ENCODE assay signal across 25 cellular contexts in the genomic region with DNA sequence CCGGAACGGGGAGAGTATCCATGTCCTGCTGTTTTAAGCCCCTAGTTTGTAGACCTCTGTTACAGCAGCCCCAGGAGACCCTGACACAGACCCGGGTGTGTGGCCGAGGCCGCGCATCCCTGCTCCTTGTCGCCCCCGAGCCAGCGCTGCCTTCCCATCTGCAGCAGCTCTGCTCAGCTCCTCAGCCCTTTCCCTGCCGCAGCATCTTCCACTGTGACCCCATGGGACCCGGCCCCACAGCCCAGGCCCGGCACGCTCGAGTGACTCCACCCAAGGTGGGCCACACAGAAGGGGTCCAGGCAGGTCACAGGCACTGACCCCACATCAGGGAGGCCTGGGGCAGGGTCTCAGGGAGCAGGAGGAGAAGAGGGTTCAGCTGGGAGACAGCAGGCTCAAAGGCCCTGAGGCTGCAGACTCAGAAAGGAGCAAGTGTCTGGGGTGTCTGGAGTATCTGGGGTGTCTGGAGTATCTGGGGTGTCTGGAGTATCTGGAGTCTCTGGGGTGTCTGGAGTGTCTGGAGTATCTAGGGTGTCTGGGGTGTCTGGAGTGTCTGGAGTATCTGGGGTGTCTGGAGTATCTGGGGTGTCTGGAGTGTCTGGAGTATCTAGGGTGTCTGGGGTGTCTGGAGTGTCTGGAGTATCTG. TPM values are rescaled to one million over a fixed set of nuclear protein-coding genes. Genes with fewer than 3 reads are reported as not detected.
DNase-seq lines count a peak whose midpoint lies in the region; ATAC-seq and TF ChIP-seq lines count a peak whose summit lies in the region.
"Had no signal": no experiment of that assay in that cellular context is flagged by ENCODE, and none has a peak within 500 bp of the region (broad histone marks: within the 10 kb centered on the region; RNA-seq: fewer than 3 reads in every experiment).

No MANE protein-coding gene starts in this region.

- no peaks in the 10 kb centered on the region for H3K36me3 ChIP-seq in BLaER1 treated with 17β-estradiol and CSF1 and Interleukin-3, amounts not matched to agents 10 nM and 100 nM

- ATAC-seq in Right ventricle myocardium inferior (no peak), WTC11 (no peak), GM21786 (IDR thresholded peaks at IDR 0.05; ENCODE audit: unreplicated experiment) (no peak), GM21381 (IDR thresholded peaks at IDR 0.05; ENCODE audit: unreplicated experiment) (no peak)
- ATAC-seq: A549, GM23338, HCT116, HepG2 had no signal

- TF ChIP-seq CTCF in WTC11 (IDR thresholded peaks at IDR 0.05) (no peak), dorsolateral prefrontal cortex (IDR thresholded peaks at IDR 0.05 in 54 of 56, conservative IDR thresholded peaks at IDR 0.05 in 2 of 56; ENCODE audit: low read depth in 1 of 56, partially characterized antibody in 56 of 56) (no peak)

- CTCF ChIA-PET in WTC11 (lab: Charles Lee) = interaction anchor here (2.1 to 4.5 kb wide), 2 partner anchors 32 to 35 kb away, joined by 9 to 24 read pairs; no protein-coding TSS in a partner anchor

- H3K4me1 ChIP-seq in BLaER1 treated with 17β-estradiol and CSF1 and Interleukin-3, amounts not matched to agents 10 nM and 100 nM = peaks cover 0 to 34% (median 14%) of the 10 kb centered on the region in 10 experiments; a peak in 9 of 20 replicates

- H3K27ac Mint-ChIP-seq in WTC11 = no peak overlapping the region
- H3K27ac Mint-ChIP-seq: CD4-positive, CD25-positive, alpha-beta regulatory T cell; GM23338; IgD-negative memory B cell had no signal

- POLR2A ChIA-PET in WTC11 (lab: Charles Lee) = no interaction called here

- no peak overlapping the region for H3K4me3 Mint-ChIP-seq in WTC11
- H3K4me3 Mint-ChIP-seq: CD4-positive, CD25-positive, alpha-beta regulatory T cell; CD8-positive, alpha-beta memory T cell; GM23338; IgD-negative memory B cell had no signal

- no peaks in the 10 kb centered on the region for H3K9me3 ChIP-seq in BLaER1 treated with 17β-estradiol and CSF1 and Interleukin-3, amounts not matched to agents 10 nM and 100 nM (replicated peaks in 1 of 11)
- H3K9me3 ChIP-seq: A549 had no signal

- H3K4me3 ChIP-seq in BLaER1 treated with 17β-estradiol and CSF1 and Interleukin-3, amounts not matched to agents 10 nM and 100 nM = no peak overlapping the region
- H3K4me3 ChIP-seq in dorsolateral prefrontal cortex = no peak overlapping the region
- H3K4me3 ChIP-seq: A549, GM23338 had no signal

- H3K27me3 Mint-ChIP-seq in WTC11 (ENCODE audit: low read depth) = no peaks in the 10 kb centered on the region
- H3K27me3 Mint-ChIP-seq: CD4-positive, CD25-positive, alpha-beta regulatory T cell had no signal

- peaks cover 0 to 38% (median 0%) of the 10 kb centered on the region in 11 experiments; a peak in 5 of 22 replicates for H4K20me1 ChIP-seq in BLaER1 treated with 17β-estradiol and CSF1 and Interleukin-3, amounts not matched to agents 10 nM and 100 nM

- DNase-seq in Right ventricle myocardium inferior (ENCODE audit: missing footprints) (peak; percentile 37), cardiac septum (ENCODE audit: low spot score) (no peak), WTC11 (ENCODE audit: low spot score) (peak; percentile 6), dorsolateral prefrontal cortex (no peak)
- DNase-seq: AML-193; C1 segment of cervical spinal cord; CD4-positive, CD25-positive, alpha-beta regulatory T cell; CD8-positive, alpha-beta memory T cell; COR-L47; DMS 273 treated with DMSO at 0.1 percent for 48 hours; DMS53; DND-41; EL; H7; KBM-7 had no signal

- intact Hi-C loops in Right ventricle myocardium inferior (cut with DNase I) (no loop called here), cardiac septum (cut with DNase I) (no loop called here), dorsolateral prefrontal cortex (cut with DNase I) (loop anchor here in 1 of 2 donors (5.0 kb wide), 1 partner anchor 109 kb away; no protein-coding TSS in a partner anchor)

- H3K27ac ChIP-seq in BLaER1 treated with 17β-estradiol and CSF1 and Interleukin-3, amounts not matched to agents 10 nM and 100 nM = no peak overlapping the region
- no peak overlapping the region for H3K27ac ChIP-seq in dorsolateral prefrontal cortex
- H3K27ac ChIP-seq: 22Rv1, A549 had no signal

- H3K36me3 Mint-ChIP-seq in WTC11 = no peaks in the 10 kb centered on the region
- H3K36me3 Mint-ChIP-seq: CD4-positive, CD25-positive, alpha-beta regulatory T cell; CD8-positive, alpha-beta memory T cell had no signal

- no peaks in the 10 kb centered on the region for H3K9me3 Mint-ChIP-seq in WTC11
- H3K9me3 Mint-ChIP-seq: CD8-positive, alpha-beta memory T cell; GM23338; IgD-negative memory B cell had no signal

- no peak overlapping the region for H3K9ac ChIP-seq in BLaER1 treated with 17β-estradiol and CSF1 and Interleukin-3, amounts not matched to agents 10 nM and 100 nM

- peaks cover 0 to 8% (median 0%) of the 10 kb centered on the region in 11 experiments; a peak in 8 of 22 replicates for H3K27me3 ChIP-seq in BLaER1 treated with 17β-estradiol and CSF1 and Interleukin-3, amounts not matched to agents 10 nM and 100 nM
- peaks cover 0 to 19% (median 0%) of the 10 kb centered on the region in 45 donors for H3K27me3 ChIP-seq in dorsolateral prefrontal cortex

- peak overlapping the region in 6 of 11 experiments; percentile 11 to 38 (median 34); a peak in 9 of 22 replicates for H3K4me2 ChIP-seq in BLaER1 treated with 17β-estradiol and CSF1 and Interleukin-3, amounts not matched to agents 10 nM and 100 nM
- H3K4me2 ChIP-seq: A549, GM23338 had no signal

- H3K4me1 Mint-ChIP-seq in WTC11 = peaks cover 27% of the 10 kb centered on the region
- H3K4me1 Mint-ChIP-seq: CD4-positive, CD25-positive, alpha-beta regulatory T cell; CD8-positive, alpha-beta memory T cell had no signal

TF ChIP-seq in WTC11, 78 proteins besides CTCF, POLR2A, EP300 and RAD21:
- TF ChIP-seq, protein P1, sequence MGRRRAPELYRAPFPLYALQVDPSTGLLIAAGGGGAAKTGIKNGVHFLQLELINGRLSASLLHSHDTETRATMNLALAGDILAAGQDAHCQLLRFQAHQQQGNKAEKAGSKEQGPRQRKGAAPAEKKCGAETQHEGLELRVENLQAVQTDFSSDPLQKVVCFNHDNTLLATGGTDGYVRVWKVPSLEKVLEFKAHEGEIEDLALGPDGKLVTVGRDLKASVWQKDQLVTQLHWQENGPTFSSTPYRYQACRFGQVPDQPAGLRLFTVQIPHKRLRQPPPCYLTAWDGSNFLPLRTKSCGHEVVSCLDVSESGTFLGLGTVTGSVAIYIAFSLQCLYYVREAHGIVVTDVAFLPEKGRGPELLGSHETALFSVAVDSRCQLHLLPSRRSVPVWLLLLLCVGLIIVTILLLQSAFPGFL (CRISPR knock-in tag; IDR thresholded peaks at IDR 0.05; ENCODE audit: borderline replicate concordance) = no peak
- TF ChIP-seq PRRX2 (CRISPR knock-in tag; IDR thresholded peaks at IDR 0.05) = no peak
- TF ChIP-seq FOXJ3 (CRISPR knock-in tag; IDR thresholded peaks at IDR 0.05; ENCODE audit: borderline replicate concordance) = no peak
- TF ChIP-seq, protein P2, sequence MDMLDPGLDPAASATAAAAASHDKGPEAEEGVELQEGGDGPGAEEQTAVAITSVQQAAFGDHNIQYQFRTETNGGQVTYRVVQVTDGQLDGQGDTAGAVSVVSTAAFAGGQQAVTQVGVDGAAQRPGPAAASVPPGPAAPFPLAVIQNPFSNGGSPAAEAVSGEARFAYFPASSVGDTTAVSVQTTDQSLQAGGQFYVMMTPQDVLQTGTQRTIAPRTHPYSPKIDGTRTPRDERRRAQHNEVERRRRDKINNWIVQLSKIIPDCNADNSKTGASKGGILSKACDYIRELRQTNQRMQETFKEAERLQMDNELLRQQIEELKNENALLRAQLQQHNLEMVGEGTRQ (CRISPR knock-in tag; IDR thresholded peaks at IDR 0.05) = no peak
- TF ChIP-seq ZNF423 (CRISPR knock-in tag; IDR thresholded peaks at IDR 0.05) = no peak
- TF ChIP-seq SP1 (CRISPR knock-in tag; conservative IDR thresholded peaks at IDR 0.05) = no peak
- TF ChIP-seq TCF7 (CRISPR knock-in tag; IDR thresholded peaks at IDR 0.05; ENCODE audit: low read depth) = no peak
- no peak for TF ChIP-seq NFATC4 (CRISPR knock-in tag; IDR thresholded peaks at IDR 0.05)
- no peak for TF ChIP-seq RORB (CRISPR knock-in tag; IDR thresholded peaks at IDR 0.05)
- TF ChIP-seq JUN (CRISPR knock-in tag; IDR thresholded peaks at IDR 0.05) = no peak
- TF ChIP-seq, protein P3, sequence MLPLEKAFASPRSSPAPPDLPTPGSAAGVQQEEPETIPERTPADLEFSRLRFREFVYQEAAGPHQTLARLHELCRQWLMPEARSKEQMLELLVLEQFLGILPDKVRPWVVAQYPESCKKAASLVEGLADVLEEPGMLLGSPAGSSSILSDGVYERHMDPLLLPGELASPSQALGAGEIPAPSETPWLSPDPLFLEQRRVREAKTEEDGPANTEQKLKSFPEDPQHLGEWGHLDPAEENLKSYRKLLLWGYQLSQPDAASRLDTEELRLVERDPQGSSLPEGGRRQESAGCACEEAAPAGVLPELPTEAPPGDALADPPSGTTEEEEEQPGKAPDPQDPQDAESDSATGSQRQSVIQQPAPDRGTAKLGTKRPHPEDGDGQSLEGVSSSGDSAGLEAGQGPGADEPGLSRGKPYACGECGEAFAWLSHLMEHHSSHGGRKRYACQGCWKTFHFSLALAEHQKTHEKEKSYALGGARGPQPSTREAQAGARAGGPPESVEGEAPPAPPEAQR (CRISPR knock-in tag; IDR thresholded peaks at IDR 0.05) = no peak
- TF ChIP-seq, protein P4, sequence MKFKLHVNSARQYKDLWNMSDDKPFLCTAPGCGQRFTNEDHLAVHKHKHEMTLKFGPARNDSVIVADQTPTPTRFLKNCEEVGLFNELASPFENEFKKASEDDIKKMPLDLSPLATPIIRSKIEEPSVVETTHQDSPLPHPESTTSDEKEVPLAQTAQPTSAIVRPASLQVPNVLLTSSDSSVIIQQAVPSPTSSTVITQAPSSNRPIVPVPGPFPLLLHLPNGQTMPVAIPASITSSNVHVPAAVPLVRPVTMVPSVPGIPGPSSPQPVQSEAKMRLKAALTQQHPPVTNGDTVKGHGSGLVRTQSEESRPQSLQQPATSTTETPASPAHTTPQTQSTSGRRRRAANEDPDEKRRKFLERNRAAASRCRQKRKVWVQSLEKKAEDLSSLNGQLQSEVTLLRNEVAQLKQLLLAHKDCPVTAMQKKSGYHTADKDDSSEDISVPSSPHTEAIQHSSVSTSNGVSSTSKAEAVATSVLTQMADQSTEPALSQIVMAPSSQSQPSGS (CRISPR knock-in tag; IDR thresholded peaks at IDR 0.05; ENCODE audit: borderline replicate concordance, low read depth) = no peak
- TF ChIP-seq SMAD4 (CRISPR knock-in tag; IDR thresholded peaks at IDR 0.05) = no peak

RNA-seq across cellular contexts. Expression of a gene that starts 31.2 kb away (rescaled TPM):
- total RNA-seq in Right ventricle myocardium inferior (not detected), cardiac septum (not detected), WTC11 (2021) (0.11 TPM in 1 of 3 replicates, not detected in the others), dorsolateral prefrontal cortex (under 1 TPM in 1 of 120 experiments, not detected in 119; 0.35 TPM)
- total RNA-seq: CD4-positive, CD25-positive, alpha-beta regulatory T cell; CD8-positive, alpha-beta memory T cell; G401; GM23338; HepG2 had no signal

RNA-seq across cellular contexts. Expression of a gene that starts 55.1 kb away (rescaled TPM):
- total RNA-seq in Right ventricle myocardium inferior (18.7 TPM), cardiac septum (19.8 TPM), WTC11 (2021) (39.4 to 41.0 TPM (median 39.5 TPM) in 3 replicates), dorsolateral prefrontal cortex (10 to 100 TPM; 19.3 to 53.2 (median 34.1) TPM)

Comparison
In these comparisons a context has a peak if more than half of its experiments do, and no peak if none do; other contexts are left out.
1. DNase-seq: peak in Right ventricle myocardium inferior (single experiment) and WTC11 (single experiment); none in cardiac septum (single experiment) and dorsolateral prefrontal cortex (0 of 10).